In genomic region chr13:33262069-33262487, GRCh38 we compare ENCODE assay signal across 10 cellular contexts. TPM values are rescaled to one million over a fixed set of nuclear protein-coding genes. Genes with fewer than 3 reads are reported as not detected.
A peak's percentile ranks its signal among the peaks of the same experiment; 100 is the strongest.
DNase-seq lines count a peak whose midpoint lies in the region; ATAC-seq, FAIRE-seq and TF ChIP-seq lines count a peak whose summit lies in the region.
"Had no signal": no experiment of that assay in that cellular context is flagged by ENCODE, and none has a peak within 500 bp of the region (broad histone marks: within the 10 kb centered on the region; RNA-seq: fewer than 3 reads in every experiment).

No MANE protein-coding gene starts in this region.

- 64 to 67% methylated on average over 6 of the region's 6 CpGs for WGBS in pancreas, 2 donors

- H3K9me3 ChIP-seq in pancreas: no peaks in the 10 kb centered on the region

- TF ChIP-seq CTCF in RWPE1 (conservative IDR thresholded peaks at IDR 0.05; ENCODE audit: low read depth) (no peak), pancreas (IDR thresholded peaks at IDR 0.05) (no peak)

- peaks cover 3% of the 10 kb centered on the region for H3K27me3 Mint-ChIP-seq in activated CD8-positive, alpha-beta T cell treated with anti-CD3 and anti-CD28 coated beads, Interleukin-2, amount 10 ng/mL, durations not matched to agents 7 days and 5 days (ENCODE audit: low read depth)

- DNase-seq in ELR (ENCODE audit: low read depth): peak; percentile 90
- peak; percentile 85 for DNase-seq in RWPE1 (ENCODE audit: low spot score)
- DNase-seq in glomerular visceral epithelial cell (ENCODE audit: extremely low spot score): peak; percentile 78
- no peak for DNase-seq in pancreas
- no peak for DNase-seq in NCI-H2029 (lab: John Stamatoyannopoulos, UW)
- DNase-seq in GM19238 (ENCODE audit: insufficient read length, low spot score): no peak
- no peak for DNase-seq in GM12891 (ENCODE audit: insufficient read length, low spot score)
- no peak for DNase-seq in activated CD8-positive, alpha-beta T cell treated with anti-CD3 and anti-CD28 coated beads, Interleukin-2, amount 10 ng/mL, durations not matched to agents 7 days and 5 days

- TF ChIP-seq POLR2A in GM12891 (IDR thresholded peaks at IDR 0.05; ENCODE audit: low read depth, low read length): no peak

- no peaks in the 10 kb centered on the region for H3K36me3 ChIP-seq in pancreas

- H3K4me3 Mint-ChIP-seq in activated CD8-positive, alpha-beta T cell treated with anti-CD3 and anti-CD28 coated beads, Interleukin-2, amount 10 ng/mL, durations not matched to agents 7 days and 5 days: no peak overlapping the region
- H3K4me3 Mint-ChIP-seq: activated T-helper 1 cell treated with anti-CD3 and anti-CD28 coated beads, Interleukin-12 subunit alpha, Interleukin-12 subunit beta, Interleukin-2, Interleukin-4 antibody, amounts not matched to agents 30 ng/mL and 10 ng/mL and 1 ng/mL, durations not matched to agents 14 hours and 24 hours and 36 hours had no signal

- no peaks in the 10 kb centered on the region for H3K4me1 Mint-ChIP-seq in activated CD8-positive, alpha-beta T cell treated with anti-CD3 and anti-CD28 coated beads, Interleukin-2, amount 10 ng/mL, durations not matched to agents 7 days and 5 days (ENCODE audit: low read depth)

- peak in 3 of 4 donors; percentile 50 to 58 (median 58) for ATAC-seq in pancreas
- no peak for ATAC-seq in activated CD8-positive, alpha-beta T cell treated with anti-CD3 and anti-CD28 coated beads, Interleukin-2, amount 10 ng/mL, durations not matched to agents 7 days and 5 days

- no peaks in the 10 kb centered on the region for H3K9me3 Mint-ChIP-seq in activated CD8-positive, alpha-beta T cell treated with anti-CD3 and anti-CD28 coated beads, Interleukin-2, amount 10 ng/mL, durations not matched to agents 7 days and 5 days (ENCODE audit: insufficient read depth)
- H3K9me3 Mint-ChIP-seq: activated T-helper 1 cell treated with anti-CD3 and anti-CD28 coated beads, Interleukin-12 subunit alpha, Interleukin-12 subunit beta, Interleukin-2, Interleukin-4 antibody, amounts not matched to agents 30 ng/mL and 10 ng/mL and 1 ng/mL, durations not matched to agents 14 hours and 24 hours and 36 hours had no signal

- no peak for FAIRE-seq in pancreas (lab: Jason Lieb, UNC)
- no peak for FAIRE-seq in GM12891 (lab: Jason Lieb, UNC)

- POLR2A ChIA-PET in RWPE1 (lab: Yijun Ruan, JAX; ENCODE audit: low non-redundant PET): no interaction called here
- POLR2A ChIA-PET in activated CD8-positive, alpha-beta T cell treated with anti-CD3 and anti-CD28 coated beads, Interleukin-2, amount 10 ng/mL, durations not matched to agents 7 days and 5 days (lab: Charles Lee): no interaction called here

- peaks cover 0 to 21% (median 15%) of the 10 kb centered on the region in 3 donors for H3K4me1 ChIP-seq in pancreas

- no peak overlapping the region for H3K4me3 ChIP-seq in pancreas
- H3K4me3 ChIP-seq: SK-N-MC had no signal

- CTCF ChIA-PET in RWPE1 (lab: Yijun Ruan, JAX): interaction anchor here (0.5 to 0.6 kb wide), 2 partner anchors 368 to 1770 kb away, joined by 3 read pairs; no protein-coding TSS in a partner anchor
- CTCF ChIA-PET in activated CD8-positive, alpha-beta T cell treated with anti-CD3 and anti-CD28 coated beads, Interleukin-2, amount 10 ng/mL, durations not matched to agents 7 days and 5 days (lab: Charles Lee): no interaction called here

- no peaks in the 10 kb centered on the region for H3K36me3 Mint-ChIP-seq in activated CD8-positive, alpha-beta T cell treated with anti-CD3 and anti-CD28 coated beads, Interleukin-2, amount 10 ng/mL, durations not matched to agents 7 days and 5 days (ENCODE audit: low read depth)

- H3K27ac ChIP-seq in RWPE1 (peak overlapping the region; percentile 72), pancreas (no peak overlapping the region)
- H3K27ac ChIP-seq: SK-N-MC had no signal

- H3K27ac Mint-ChIP-seq in activated CD8-positive, alpha-beta T cell treated with anti-CD3 and anti-CD28 coated beads, Interleukin-2, amount 10 ng/mL, durations not matched to agents 7 days and 5 days: no peak overlapping the region
- H3K27ac Mint-ChIP-seq: activated T-helper 1 cell treated with anti-CD3 and anti-CD28 coated beads, Interleukin-12 subunit alpha, Interleukin-12 subunit beta, Interleukin-2, Interleukin-4 antibody, amounts not matched to agents 30 ng/mL and 10 ng/mL and 1 ng/mL, durations not matched to agents 14 hours and 24 hours and 36 hours had no signal

- intact Hi-C loops in pancreas (cut with DNase I): no loop called here

- H3K27me3 ChIP-seq in pancreas: no peaks in the 10 kb centered on the region

TF ChIP-seq in GM12891, 5 proteins besides CTCF, POLR2A, EP300 and RAD21:
- TF ChIP-seq POU2F2 (IDR thresholded peaks at IDR 0.05; ENCODE audit: low read depth, low read length): no peak
- no peak for TF ChIP-seq SPI1 (IDR thresholded peaks at IDR 0.05; ENCODE audit: low read depth, low read length)
- TF ChIP-seq TAF1 (IDR thresholded peaks at IDR 0.05; ENCODE audit: low read depth, low read length): no peak
- TF ChIP-seq POLR2AphosphoS5 (IDR thresholded peaks at IDR 0.05; ENCODE audit: low read depth, low read length): no peak
- TF ChIP-seq PAX5 (IDR thresholded peaks at IDR 0.05; ENCODE audit: insufficient read depth, low read length, severe bottlenecking): no peak

RNA-seq across cellular contexts. Expression of gene STARD13, which starts 23.5 kb away (rescaled TPM):
- total RNA-seq in pancreas: 10 to 100 TPM; 16.0 to 29.4 (median 19.9) TPM
- 1 to 10 TPM; 7.8 to 9.7 TPM for polyA plus RNA-seq in pancreas
- polyA plus RNA-seq in GM12891 (2012; ENCODE audit: low read depth, missing spikeins): 2.6 TPM
- not detected for total RNA-seq in activated CD8-positive, alpha-beta T cell treated with anti-CD3 and anti-CD28 coated beads, Interleukin-2, amount 10 ng/mL, durations not matched to agents 7 days and 5 days

Comparison
In these comparisons a context has a peak if more than half of its experiments do, and no peak if none do; other contexts are left out.
1. DNase-seq: peak in ELR (single experiment), RWPE1 (single experiment) and glomerular visceral epithelial cell (single experiment); none in pancreas (0 of 6), NCI-H2029 (single experiment), GM19238 (single experiment), GM12891 (single experiment) and activated CD8-positive, alpha-beta T cell treated with anti-CD3 and anti-CD28 coated beads, Interleukin-2, amount 10 ng/mL, durations not matched to agents 7 days and 5 days (single experiment).
2. RNA of gene STARD13, which starts 23.5 kb away (total RNA-seq): 16.0 to 29.4 TPM in pancreas; not detected in activated CD8-positive, alpha-beta T cell treated with anti-CD3 and anti-CD28 coated beads, Interleukin-2, amount 10 ng/mL, durations not matched to agents 7 days and 5 days; every median in the first group is over 10 times any median in the second.